Comparison of ENCODE assay signal across 17 cellular contexts in the genomic region with DNA sequence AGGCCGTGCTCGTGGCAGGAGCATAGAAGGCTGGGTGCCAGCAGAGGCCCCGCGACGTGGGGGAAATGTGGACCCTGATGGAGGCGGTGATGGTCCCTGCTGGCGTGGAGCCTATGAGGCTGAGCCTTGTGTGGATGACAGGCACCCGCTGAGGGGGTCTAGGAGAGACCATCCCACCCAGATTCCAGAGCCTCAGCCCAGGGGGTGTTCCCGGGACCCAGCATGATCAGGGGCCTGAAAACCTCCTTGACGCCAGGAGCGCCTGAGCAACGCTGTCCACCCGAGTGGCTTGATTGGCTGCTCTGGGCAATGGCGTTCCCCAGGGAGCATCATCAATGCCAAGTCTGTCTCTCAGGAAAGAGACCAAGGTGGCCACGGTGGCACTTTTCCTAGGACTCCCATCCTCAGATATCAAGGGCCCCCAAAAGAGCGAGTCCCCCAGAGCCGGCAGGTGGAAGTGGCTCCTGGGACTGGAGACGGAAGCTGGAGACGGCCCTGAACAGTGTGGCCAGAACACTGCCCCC.
A peak's percentile ranks its signal among the peaks of the same experiment; 100 is the strongest.
DNase-seq lines count a peak whose midpoint lies in the region; TF ChIP-seq lines count a peak whose summit lies in the region.
"Had no signal": no experiment of that assay in that cellular context is flagged by ENCODE, and none has a peak within 500 bp of the region (broad histone marks: within the 10 kb centered on the region; RNA-seq: fewer than 3 reads in every experiment).

No MANE protein-coding gene starts in this region.

- peak; percentile 78 for DNase-seq in chondrocyte (ENCODE audit: low spot score)
- no peak for DNase-seq in HUDEP-2 (lab: John Stamatoyannopoulos, UW; ENCODE audit: unreplicated experiment in 76 of 76)
- no peak for DNase-seq in HEK293T (ENCODE audit: extremely low spot score)
- no peak for DNase-seq in SKM-1 treated with dmso at 0.1 percent for 144 hours (lab: John Stamatoyannopoulos, UW; ENCODE audit: unreplicated experiment)
- DNase-seq: NCI-H510A; NK-92 treated with Interleukin-12 subunit alpha and Interleukin-12 subunit beta, amount 100 ng/mL, for 24 hours had no signal

- H3K9me3 Mint-ChIP-seq in chondrocyte (ENCODE audit: low read depth), result no peaks in the 10 kb centered on the region
- H3K9me3 Mint-ChIP-seq: activated T-cell treated with anti-CD3 and anti-CD28 coated beads, Interleukin-2, amount 50 U/mL, for 4 hours; CD4-positive, alpha-beta memory T cell; central memory CD8-positive, alpha-beta T cell; neural crest cell had no signal

- H3K36me3 Mint-ChIP-seq in chondrocyte (ENCODE audit: low read depth), result no peaks in the 10 kb centered on the region
- H3K36me3 Mint-ChIP-seq: CD4-positive, alpha-beta memory T cell had no signal

- H3K27me3 ChIP-seq in BLaER1 treated with 17β-estradiol and CSF1 and Interleukin-3, amounts not matched to agents 10 nM and 100 nM, result peaks cover 0 to 48% (median 3%) of the 10 kb centered on the region in 11 experiments; a peak in 9 of 22 replicates
- peaks cover 4% of the 10 kb centered on the region for H3K27me3 ChIP-seq in mucosa of stomach (ENCODE audit: control insufficient read depth, insufficient read depth, low read length)
- H3K27me3 ChIP-seq: gastroesophageal sphincter, SJCRH30, upper lobe of left lung had no signal

- H3K4me1 Mint-ChIP-seq in chondrocyte (ENCODE audit: low read depth), result peaks cover 4% of the 10 kb centered on the region
- H3K4me1 Mint-ChIP-seq: central memory CD8-positive, alpha-beta T cell; neural crest cell had no signal

- CTCF ChIA-PET in HEK293 (lab: Yijun Ruan, JAX) (interaction anchor here (0.6 to 3.4 kb wide), 15 partner anchors 13 to 209 kb away, joined by 3 to 16 read pairs (median 5); no protein-coding TSS in a partner anchor), HEK293T (lab: Yijun Ruan, JAX) (no interaction called here)

- no peak overlapping the region for H3K9ac ChIP-seq in BLaER1 treated with 17β-estradiol and CSF1 and Interleukin-3, amounts not matched to agents 10 nM and 100 nM
- H3K9ac ChIP-seq in mucosa of stomach (ENCODE audit: low read length), result peak overlapping the region; percentile 54
- H3K9ac ChIP-seq: KMS-11 had no signal

- peaks cover 17 to 64% (median 54%) of the 10 kb centered on the region in 10 experiments for H3K4me1 ChIP-seq in BLaER1 treated with 17β-estradiol and CSF1 and Interleukin-3, amounts not matched to agents 10 nM and 100 nM
- H3K4me1 ChIP-seq in HEK293 (ENCODE audit: control insufficient read depth, insufficient read depth, low read length) (no peaks in the 10 kb centered on the region), mucosa of stomach (ENCODE audit: control insufficient read depth, insufficient read depth, low read length) (peaks cover 85% of the 10 kb centered on the region)
- H3K4me1 ChIP-seq: SJCRH30 had no signal

- no peaks in the 10 kb centered on the region for H3K27me3 Mint-ChIP-seq in chondrocyte (ENCODE audit: low read depth)
- H3K27me3 Mint-ChIP-seq: CD4-positive, alpha-beta memory T cell; central memory CD8-positive, alpha-beta T cell had no signal

- H3K4me3 Mint-ChIP-seq in chondrocyte (ENCODE audit: unreplicated experiment), result no peak overlapping the region
- H3K4me3 Mint-ChIP-seq: activated T-cell treated with anti-CD3 and anti-CD28 coated beads, Interleukin-2, amount 50 U/mL, for 4 hours; CD4-positive, alpha-beta memory T cell; central memory CD8-positive, alpha-beta T cell; neural crest cell had no signal

- TF ChIP-seq CTCF in HEK293 (tag by site-specific recombination; IDR thresholded peaks at IDR 0.05) (no peak), chondrocyte (IDR thresholded peaks at IDR 0.05) (no peak)

- peak overlapping the region in 9 of 11 experiments; percentile 12 to 46 (median 25); a peak in 8 of 22 replicates for H3K4me2 ChIP-seq in BLaER1 treated with 17β-estradiol and CSF1 and Interleukin-3, amounts not matched to agents 10 nM and 100 nM

- no peak overlapping the region for H3K27ac ChIP-seq in BLaER1 treated with 17β-estradiol and CSF1 and Interleukin-3, amounts not matched to agents 10 nM and 100 nM
- no peak overlapping the region for H3K27ac ChIP-seq in HEK293 (ENCODE audit: extremely low read depth, low read depth, low read length)
- H3K27ac ChIP-seq: gastroesophageal sphincter, KMS-11, SJCRH30, upper lobe of left lung had no signal

- peaks cover 0 to 45% (median 11%) of the 10 kb centered on the region in 11 experiments; a peak in 12 of 22 replicates for H4K20me1 ChIP-seq in BLaER1 treated with 17β-estradiol and CSF1 and Interleukin-3, amounts not matched to agents 10 nM and 100 nM

- no peaks in the 10 kb centered on the region for H3K9me3 ChIP-seq in BLaER1 treated with 17β-estradiol and CSF1 and Interleukin-3, amounts not matched to agents 10 nM and 100 nM (replicated peaks in 1 of 11)
- H3K9me3 ChIP-seq in HEK293 (ENCODE audit: control insufficient read depth, insufficient read depth, low read depth, low read length), result no peaks in the 10 kb centered on the region
- no peaks in the 10 kb centered on the region for H3K9me3 ChIP-seq in mucosa of stomach (ENCODE audit: control insufficient read depth, low read length)
- H3K9me3 ChIP-seq: gastroesophageal sphincter, SJCRH30, upper lobe of left lung had no signal

- no peaks in the 10 kb centered on the region for H3K36me3 ChIP-seq in BLaER1 treated with 17β-estradiol and CSF1 and Interleukin-3, amounts not matched to agents 10 nM and 100 nM
- no peaks in the 10 kb centered on the region for H3K36me3 ChIP-seq in HEK293 (ENCODE audit: control insufficient read depth in 2 of 2, insufficient read depth in 1 of 2, low read length in 2 of 2)
- no peaks in the 10 kb centered on the region for H3K36me3 ChIP-seq in mucosa of stomach (ENCODE audit: control insufficient read depth, insufficient read depth, low read length)
- H3K36me3 ChIP-seq: gastroesophageal sphincter, SJCRH30, upper lobe of left lung had no signal

- H3K4me3 ChIP-seq in BLaER1 treated with 17β-estradiol and CSF1 and Interleukin-3, amounts not matched to agents 10 nM and 100 nM, result no peak overlapping the region
- no peak overlapping the region for H3K4me3 ChIP-seq in HEK293 (ENCODE audit: low read depth, low read length)
- no peak overlapping the region for H3K4me3 ChIP-seq in mucosa of stomach (ENCODE audit: low read length)
- H3K4me3 ChIP-seq: gastroesophageal sphincter, SJCRH30, upper lobe of left lung had no signal

- POLR2A ChIA-PET in HEK293 (lab: Yijun Ruan, JAX), result interaction anchor here (1.9 kb wide), 1 partner anchor 114 kb away, joined by 4 read pairs; no protein-coding TSS in a partner anchor
- POLR2A ChIA-PET in HEK293T (lab: Yijun Ruan, JAX), result interaction anchor here (0.5 kb wide), 1 partner anchor 875 kb away, joined by 3 read pairs; no protein-coding TSS in a partner anchor

- peak overlapping the region; percentile 36 for H3K27ac Mint-ChIP-seq in chondrocyte (ENCODE audit: unreplicated experiment)

TF ChIP-seq in HEK293, 187 proteins besides CTCF, POLR2A, EP300 and RAD21 (continues in another document):
- TF ChIP-seq, protein P1, sequence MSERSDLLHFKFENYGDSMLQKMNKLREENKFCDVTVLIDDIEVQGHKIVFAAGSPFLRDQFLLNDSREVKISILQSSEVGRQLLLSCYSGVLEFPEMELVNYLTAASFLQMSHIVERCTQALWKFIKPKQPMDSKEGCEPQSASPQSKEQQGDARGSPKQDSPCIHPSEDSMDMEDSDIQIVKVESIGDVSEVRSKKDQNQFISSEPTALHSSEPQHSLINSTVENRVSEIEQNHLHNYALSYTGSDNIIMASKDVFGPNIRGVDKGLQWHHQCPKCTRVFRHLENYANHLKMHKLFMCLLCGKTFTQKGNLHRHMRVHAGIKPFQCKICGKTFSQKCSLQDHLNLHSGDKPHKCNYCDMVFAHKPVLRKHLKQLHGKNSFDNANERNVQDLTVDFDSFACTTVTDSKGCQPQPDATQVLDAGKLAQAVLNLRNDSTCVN (tag by site-specific recombination; optimal IDR thresholded peaks at IDR 0.05), result no peak
- no peak for TF ChIP-seq ZIC2 (tag by site-specific recombination; IDR thresholded peaks at IDR 0.05)

TF ChIP-seq in HEK293T, 16 proteins besides CTCF, POLR2A, EP300 and RAD21:
- TF ChIP-seq SP1 (IDR thresholded peaks at IDR 0.05), result no peak
- no peak for TF ChIP-seq BHLHE40 (IDR thresholded peaks at IDR 0.05; ENCODE audit: borderline replicate concordance)
- TF ChIP-seq NFRKB (IDR thresholded peaks at IDR 0.05), result no peak
- TF ChIP-seq SUZ12 (IDR thresholded peaks at IDR 0.05), result no peak
- TF ChIP-seq FOXA1 (IDR thresholded peaks at IDR 0.05), result no peak
- TF ChIP-seq ARNT (IDR thresholded peaks at IDR 0.05), result no peak
- no peak for TF ChIP-seq FOXM1 (IDR thresholded peaks at IDR 0.05; ENCODE audit: borderline replicate concordance)
- no peak for TF ChIP-seq ZNF384 (IDR thresholded peaks at IDR 0.05)
- TF ChIP-seq, protein P2, sequence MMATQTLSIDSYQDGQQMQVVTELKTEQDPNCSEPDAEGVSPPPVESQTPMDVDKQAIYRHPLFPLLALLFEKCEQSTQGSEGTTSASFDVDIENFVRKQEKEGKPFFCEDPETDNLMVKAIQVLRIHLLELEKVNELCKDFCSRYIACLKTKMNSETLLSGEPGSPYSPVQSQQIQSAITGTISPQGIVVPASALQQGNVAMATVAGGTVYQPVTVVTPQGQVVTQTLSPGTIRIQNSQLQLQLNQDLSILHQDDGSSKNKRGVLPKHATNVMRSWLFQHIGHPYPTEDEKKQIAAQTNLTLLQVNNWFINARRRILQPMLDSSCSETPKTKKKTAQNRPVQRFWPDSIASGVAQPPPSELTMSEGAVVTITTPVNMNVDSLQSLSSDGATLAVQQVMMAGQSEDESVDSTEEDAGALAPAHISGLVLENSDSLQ (IDR thresholded peaks at IDR 0.05), result no peak
- no peak for TF ChIP-seq LEF1 (IDR thresholded peaks at IDR 0.05; ENCODE audit: borderline replicate concordance)
